In genomic region chrX:40864972-40865371, GRCh38 we compare ENCODE assay signal across 22 cellular contexts.
DNase-seq lines count a peak whose midpoint lies in the region; ATAC-seq, FAIRE-seq and TF ChIP-seq lines count a peak whose summit lies in the region.
"Had no signal": no experiment of that assay in that cellular context is flagged by ENCODE, and none has a peak within 500 bp of the region (broad histone marks: within the 10 kb centered on the region; RNA-seq: fewer than 3 reads in every experiment).

No MANE protein-coding gene starts in this region.

- no peak overlapping the region for H2BK15ac ChIP-seq in mesenchymal stem cell (ENCODE audit: low read depth, poor library complexity, severe bottlenecking)

- H3K36me3 Mint-ChIP-seq in astrocyte (ENCODE audit: low read depth, unreplicated experiment), result no peaks in the 10 kb centered on the region
- H3K36me3 Mint-ChIP-seq: activated naive CD4-positive, alpha-beta T cell treated with anti-CD3 and anti-CD28 coated beads, Interleukin-2, amount 10 ng/mL, durations not matched to agents 7 days and 5 days had no signal

- H3K36me3 ChIP-seq in astrocyte (ENCODE audit: insufficient read depth, low read length) (no peaks in the 10 kb centered on the region), mesenchymal stem cell (ENCODE audit: control insufficient read depth in 1 of 2, insufficient read depth in 2 of 2, low read depth in 1 of 2, low read length in 2 of 2) (no peaks in the 10 kb centered on the region)

- no peaks in the 10 kb centered on the region for H3K79me2 ChIP-seq in astrocyte (ENCODE audit: insufficient read depth, low read length)

- H3K9me3 Mint-ChIP-seq in astrocyte (ENCODE audit: unreplicated experiment), result no peaks in the 10 kb centered on the region
- H3K9me3 Mint-ChIP-seq: stimulated activated naive CD8-positive, alpha-beta T cell treated with anti-CD3 and anti-CD28 coated beads, Interleukin-15, Interleukin-2, amounts not matched to agents 100 ng/mL and 50 ng/mL, for 24 hours had no signal

- FAIRE-seq in astrocyte (lab: Jason Lieb, UNC), result peak; percentile 93
- FAIRE-seq: H54 had no signal

- H2AFZ ChIP-seq in astrocyte (ENCODE audit: low read depth, low read length), result no peak overlapping the region
- H2AFZ ChIP-seq in mesenchymal stem cell (ENCODE audit: low read depth, low read length), result no peak overlapping the region

- no peak overlapping the region for H3K4me3 Mint-ChIP-seq in astrocyte (ENCODE audit: unreplicated experiment)
- H3K4me3 Mint-ChIP-seq: activated naive CD4-positive, alpha-beta T cell treated with anti-CD3 and anti-CD28 coated beads, Interleukin-2, amount 10 ng/mL, durations not matched to agents 7 days and 5 days; naive thymus-derived CD8-positive, alpha-beta T cell; stimulated activated naive CD8-positive, alpha-beta T cell treated with anti-CD3 and anti-CD28 coated beads, Interleukin-15, Interleukin-2, amounts not matched to agents 100 ng/mL and 50 ng/mL, for 24 hours had no signal

- H3K27me3 ChIP-seq in astrocyte (ENCODE audit: insufficient read depth, low read length) (no peaks in the 10 kb centered on the region), mesenchymal stem cell (ENCODE audit: control insufficient read depth in 1 of 2, insufficient read depth in 1 of 2, low read length in 2 of 2) (no peaks in the 10 kb centered on the region)

- H3K14ac ChIP-seq in mesenchymal stem cell (ENCODE audit: low read length in 2 of 2), result no peak overlapping the region

- peak overlapping the region; percentile 33 for H3K27ac ChIP-seq in astrocyte (ENCODE audit: low read depth, low read length)
- H3K27ac ChIP-seq in mesenchymal stem cell (ENCODE audit: low read length, poor library complexity, severe bottlenecking), result no peak overlapping the region

- H4K20me1 ChIP-seq in astrocyte (ENCODE audit: insufficient read depth, low read length), result no peaks in the 10 kb centered on the region

- no peak overlapping the region for H4K91ac ChIP-seq in mesenchymal stem cell (ENCODE audit: low read length)

- H3K4me1 ChIP-seq in astrocyte (ENCODE audit: insufficient read depth, low read length) (peaks cover 15% of the 10 kb centered on the region), mesenchymal stem cell (ENCODE audit: control insufficient read depth, insufficient read depth, low read depth, low read length) (peaks cover 2% of the 10 kb centered on the region)
- H3K4me1 ChIP-seq: Caco-2 had no signal

- H3K27ac Mint-ChIP-seq in astrocyte (ENCODE audit: unreplicated experiment), result peak overlapping the region; percentile 58
- H3K27ac Mint-ChIP-seq: activated naive CD4-positive, alpha-beta T cell treated with anti-CD3 and anti-CD28 coated beads, Interleukin-2, amount 10 ng/mL, durations not matched to agents 7 days and 5 days; naive thymus-derived CD8-positive, alpha-beta T cell; progenitor cell of endocrine pancreas; stimulated activated naive CD8-positive, alpha-beta T cell treated with anti-CD3 and anti-CD28 coated beads, Interleukin-15, Interleukin-2, amounts not matched to agents 100 ng/mL and 50 ng/mL, for 24 hours had no signal

- no peak overlapping the region for H3K9ac ChIP-seq in astrocyte (ENCODE audit: low read length)
- H3K9ac ChIP-seq in mesenchymal stem cell (ENCODE audit: low read length), result no peak overlapping the region

- H3K4me1 Mint-ChIP-seq in astrocyte (ENCODE audit: low read depth, unreplicated experiment), result peaks cover 21% of the 10 kb centered on the region
- H3K4me1 Mint-ChIP-seq: activated naive CD4-positive, alpha-beta T cell treated with anti-CD3 and anti-CD28 coated beads, Interleukin-2, amount 10 ng/mL, durations not matched to agents 7 days and 5 days; naive thymus-derived CD8-positive, alpha-beta T cell had no signal

- no peak overlapping the region for H2BK120ac ChIP-seq in mesenchymal stem cell (ENCODE audit: low read depth, low read length)

- no peaks in the 10 kb centered on the region for H3K27me3 Mint-ChIP-seq in astrocyte (ENCODE audit: low read depth, unreplicated experiment)
- H3K27me3 Mint-ChIP-seq: progenitor cell of endocrine pancreas had no signal

- no peak overlapping the region for H3K4ac ChIP-seq in mesenchymal stem cell (ENCODE audit: low read depth in 1 of 2, low read length in 2 of 2)

- H3K79me1 ChIP-seq in mesenchymal stem cell (replicated peaks; ENCODE audit: low read length, poor library complexity, severe bottlenecking), result no peaks in the 10 kb centered on the region

- no peak for TF ChIP-seq CTCF in astrocyte (IDR thresholded peaks at IDR 0.05; ENCODE audit: insufficient read depth, low read depth, low read length)

- H3K23ac ChIP-seq in mesenchymal stem cell (ENCODE audit: low read length in 2 of 2), result no peak overlapping the region

- H3K4me2 ChIP-seq in astrocyte (ENCODE audit: low read length), result no peak overlapping the region
- H3K4me2 ChIP-seq in mesenchymal stem cell (ENCODE audit: low read length, poor library complexity, severe bottlenecking), result no peak overlapping the region

- no peak overlapping the region for H2AK5ac ChIP-seq in mesenchymal stem cell (ENCODE audit: low read length, severe bottlenecking)

- H3K9me3 ChIP-seq in astrocyte (ENCODE audit: insufficient read depth, low read depth, low read length), result no peaks in the 10 kb centered on the region
- peaks cover 12% of the 10 kb centered on the region for H3K9me3 ChIP-seq in mesenchymal stem cell (ENCODE audit: control insufficient read depth, low read length)
- H3K9me3 ChIP-seq: Caco-2 had no signal

- H3K4me3 ChIP-seq in astrocyte (ENCODE audit: insufficient read depth, low read depth, low read length) (no peak overlapping the region), mesenchymal stem cell (ENCODE audit: insufficient read depth in 1 of 2, low read depth in 1 of 2, low read length in 2 of 2) (no peak overlapping the region)
- H3K4me3 ChIP-seq: lung had no signal

- H2BK5ac ChIP-seq in mesenchymal stem cell (ENCODE audit: low read depth, low read length, poor library complexity, severe bottlenecking), result no peak overlapping the region

- H3K18ac ChIP-seq in mesenchymal stem cell (ENCODE audit: low read depth in 1 of 2, low read length in 2 of 2), result no peak overlapping the region

- H2BK12ac ChIP-seq in mesenchymal stem cell (ENCODE audit: low read length in 2 of 2), result no peak overlapping the region

- 88% methylated on average over 1 of the region's 1 CpG for WGBS in mesenchymal stem cell

- no peak for ATAC-seq in GM18861 (IDR thresholded peaks at IDR 0.05; ENCODE audit: unreplicated experiment)
- ATAC-seq: naive thymus-derived CD8-positive, alpha-beta T cell had no signal

- DNase-seq in AG08395 (ENCODE audit: low spot score) (peak; percentile 61), HT1080 (ENCODE audit: low read depth) (peak; percentile 18), astrocyte (ENCODE audit: low read depth) (peak; percentile 89), iris pigment epithelial cell (ENCODE audit: low read depth) (peak; percentile 91), mesenchymal stem cell (no peak), NCI-H2029 treated with DMSO at 0.1 percent for 48 hours (lab: John Stamatoyannopoulos, UW) (no peak)
- no peak for DNase-seq in activated effector memory CD4-positive, alpha-beta T cell treated with Interleukin-2 at 50 U/mL for 16 hours
- DNase-seq: activated CD4-positive, alpha-beta T cell treated with anti-CD3 and anti-CD28 coated beads for 48 hours; activated naive CD4-positive, alpha-beta T cell treated with anti-CD3 and anti-CD28 coated beads, Interleukin-2, amount 10 ng/mL, durations not matched to agents 7 days and 5 days; Caco-2; effector CD8-positive, alpha-beta T cell; foreskin melanocyte; GDM1; Karpas-422; naive thymus-derived CD8-positive, alpha-beta T cell; NCI-H146; T-helper 9 cell had no signal

- H4K8ac ChIP-seq in mesenchymal stem cell (ENCODE audit: low read length), result no peak overlapping the region

Comparison
In these comparisons a context has a peak if more than half of its experiments do, and no peak if none do; other contexts are left out.
1. DNase-seq: peak in AG08395 (single experiment), HT1080 (single experiment), astrocyte (single experiment) and iris pigment epithelial cell (single experiment); none in activated effector memory CD4-positive, alpha-beta T cell treated with Interleukin-2 at 50 U/mL for 16 hours (single experiment), mesenchymal stem cell (single experiment) and NCI-H2029 treated with DMSO at 0.1 percent for 48 hours (single experiment).